ENCODE assay signal across 1 cellular context in genomic region chr3:23668430-23668904, GRCh38.
TF ChIP-seq lines count a peak whose summit lies in the region.

No MANE protein-coding gene starts in this region.

TF ChIP-seq in HEK293, 187 proteins besides CTCF, POLR2A, EP300 and RAD21 (continued from another document):
- TF ChIP-seq IKZF3 (tag by site-specific recombination; IDR thresholded peaks at IDR 0.05) = peak; percentile 59; the same call in 1 of the 2 replicates
- TF ChIP-seq ZFP37 (tag by site-specific recombination; IDR thresholded peaks at IDR 0.05) = peak; percentile 47; the same call in 1 of the 2 replicates
- peak; percentile 96 for TF ChIP-seq OSR2 (tag by site-specific recombination; IDR thresholded peaks at IDR 0.05)
- no peak for TF ChIP-seq ZNF23 (tag by site-specific recombination; IDR thresholded peaks at IDR 0.05; ENCODE audit: borderline replicate concordance)
- TF ChIP-seq, protein P1, sequence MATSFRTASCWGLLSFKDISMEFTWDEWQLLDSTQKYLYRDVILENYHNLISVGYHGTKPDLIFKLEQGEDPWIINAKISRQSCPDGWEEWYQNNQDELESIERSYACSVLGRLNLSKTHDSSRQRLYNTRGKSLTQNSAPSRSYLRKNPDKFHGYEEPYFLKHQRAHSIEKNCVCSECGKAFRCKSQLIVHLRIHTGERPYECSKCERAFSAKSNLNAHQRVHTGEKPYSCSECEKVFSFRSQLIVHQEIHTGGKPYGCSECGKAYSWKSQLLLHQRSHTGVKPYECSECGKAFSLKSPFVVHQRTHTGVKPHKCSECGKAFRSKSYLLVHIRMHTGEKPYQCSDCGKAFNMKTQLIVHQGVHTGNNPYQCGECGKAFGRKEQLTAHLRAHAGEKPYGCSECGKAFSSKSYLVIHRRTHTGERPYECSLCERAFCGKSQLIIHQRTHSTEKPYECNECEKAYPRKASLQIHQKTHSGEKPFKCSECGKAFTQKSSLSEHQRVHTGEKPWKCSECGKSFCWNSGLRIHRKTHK (tag by site-specific recombination; IDR thresholded peaks at IDR 0.05) = no peak
- TF ChIP-seq, protein P2, sequence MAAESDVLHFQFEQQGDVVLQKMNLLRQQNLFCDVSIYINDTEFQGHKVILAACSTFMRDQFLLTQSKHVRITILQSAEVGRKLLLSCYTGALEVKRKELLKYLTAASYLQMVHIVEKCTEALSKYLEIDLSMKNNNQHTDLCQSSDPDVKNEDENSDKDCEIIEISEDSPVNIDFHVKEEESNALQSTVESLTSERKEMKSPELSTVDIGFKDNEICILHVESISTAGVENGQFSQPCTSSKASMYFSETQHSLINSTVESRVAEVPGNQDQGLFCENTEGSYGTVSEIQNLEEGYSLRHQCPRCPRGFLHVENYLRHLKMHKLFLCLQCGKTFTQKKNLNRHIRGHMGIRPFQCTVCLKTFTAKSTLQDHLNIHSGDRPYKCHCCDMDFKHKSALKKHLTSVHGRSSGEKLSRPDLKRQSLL (tag by site-specific recombination; IDR thresholded peaks at IDR 0.05) = 0 out of 2 replicates have a peak, but pooled peaks have one; percentile 25
- peak; percentile 38; the same call in 1 of the 2 replicates for TF ChIP-seq ZSCAN30 (tag by site-specific recombination; IDR thresholded peaks at IDR 0.05)
- TF ChIP-seq ZEB2 (tag by site-specific recombination; IDR thresholded peaks at IDR 0.05) = 0 out of 2 replicates have a peak, but pooled peaks have one; percentile 37
- TF ChIP-seq MZF1 (tag by site-specific recombination; IDR thresholded peaks at IDR 0.05; ENCODE audit: borderline replicate concordance) = peak; percentile 76; the same call in 1 of the 2 replicates
- peak; percentile 24; the same call in 1 of the 2 replicates for TF ChIP-seq PRDM6 (tag by site-specific recombination; IDR thresholded peaks at IDR 0.05)
- peak; percentile 96 for TF ChIP-seq PRDM10 (tag by site-specific recombination; IDR thresholded peaks at IDR 0.05)
- TF ChIP-seq SP7 (tag by site-specific recombination; IDR thresholded peaks at IDR 0.05) = peak; percentile 42; the same call in 1 of the 2 replicates
- TF ChIP-seq ZBTB17 (tag by site-specific recombination; IDR thresholded peaks at IDR 0.05) = peak; percentile 55
- peak; percentile 65; the same call in 1 of the 2 replicates for TF ChIP-seq ZNF660 (tag by site-specific recombination; IDR thresholded peaks at IDR 0.05)
- peak; percentile 68 for TF ChIP-seq ZBTB20 (tag by site-specific recombination; IDR thresholded peaks at IDR 0.05)
TF ChIP-seq in HEK293: peak in this region for 20.
